In genomic region chr1:235264327-235264726, GRCh38 we compare ENCODE assay signal across 20 cellular contexts.
DNase-seq lines count a peak whose midpoint lies in the region; ATAC-seq, FAIRE-seq and TF ChIP-seq lines count a peak whose summit lies in the region.
"Had no signal": no experiment of that assay in that cellular context is flagged by ENCODE, and none has a peak within 500 bp of the region (broad histone marks: within the 10 kb centered on the region; RNA-seq: fewer than 3 reads in every experiment).

No MANE protein-coding gene starts in this region.

- no peak for ATAC-seq in CD4-positive, alpha-beta T cell (ENCODE audit: poor library complexity)
- ATAC-seq in GM12878 (peak; percentile 46), GM21825 (IDR thresholded peaks at IDR 0.05; ENCODE audit: unreplicated experiment) (no peak)
- ATAC-seq in naive thymus-derived CD8-positive, alpha-beta T cell = no peak
- ATAC-seq: A549, K562 had no signal

- H3K9me3 Mint-ChIP-seq in activated T-cell treated with anti-CD3 and anti-CD28 coated beads, Interleukin-2, amount 50 U/mL, for 24 hours = no peaks in the 10 kb centered on the region
- H3K9me3 Mint-ChIP-seq in CD4-positive, alpha-beta T cell = no peaks in the 10 kb centered on the region
- H3K9me3 Mint-ChIP-seq in naive thymus-derived CD8-positive, alpha-beta T cell = peaks cover 0 to 2% (median 0%) of the 10 kb centered on the region in 9 donors

- no peak for TF ChIP-seq EP300 in GM12878 (IDR thresholded peaks at IDR 0.05; ENCODE audit: borderline replicate concordance in 1 of 2, control insufficient read depth in 1 of 2, low read depth in 2 of 2, low read length in 2 of 2)

- H3K27ac ChIP-seq in CD4-positive, alpha-beta T cell (ENCODE audit: low read depth, low read length) = no peak overlapping the region
- no peak overlapping the region for H3K27ac ChIP-seq in GM12878 (ENCODE audit: control insufficient read depth, insufficient read depth)
- H3K27ac ChIP-seq: A549, C4-2B, SK-N-MC had no signal

- intact Hi-C loops in CD4-positive, alpha-beta T cell (cut with DNase I, micrococcal nuclease) = no loop called here
- intact Hi-C loops in GM12878 (cut with micrococcal nuclease; ENCODE audit: unreplicated experiment) = no loop called here

- H3K27me3 Mint-ChIP-seq in activated T-cell treated with anti-CD3 and anti-CD28 coated beads, Interleukin-2, amount 50 U/mL, for 24 hours = no peaks in the 10 kb centered on the region
- no peaks in the 10 kb centered on the region for H3K27me3 Mint-ChIP-seq in CD4-positive, alpha-beta T cell
- H3K27me3 Mint-ChIP-seq in naive thymus-derived CD8-positive, alpha-beta T cell = no peaks in the 10 kb centered on the region

- TF ChIP-seq POLR2A in GM12878 (IDR thresholded peaks at IDR 0.05; ENCODE audit: low read depth, low read length) = no peak

- H3K4me1 ChIP-seq in GM12878 (ENCODE audit: control insufficient read depth, insufficient read depth, low read length) = peaks cover 7% of the 10 kb centered on the region
- H3K4me1 ChIP-seq: Caco-2 had no signal

- DNase-seq in activated T-cell treated with anti-CD3 and anti-CD28 coated beads, Interleukin-2, amount 50 U/mL, for 24 hours = no peak
- DNase-seq in activated T-cell treated with anti-CD3 and anti-CD28 coated beads for 4 hours (no peak), GM12878 (ENCODE audit: low read depth, low spot score) (no peak), middle frontal gyrus (ENCODE audit: extremely low spot score, low spot score) (no peak)
- DNase-seq in CD4-positive, alpha-beta T cell = no peak
- no peak for DNase-seq in naive thymus-derived CD8-positive, alpha-beta T cell
- DNase-seq in stimulated activated CD4-positive, alpha-beta T cell treated with anti-CD3 and anti-CD28 coated beads, Interleukin-4, amount 100 ng/mL, for 4 hours = no peak
- DNase-seq: Caco-2, EL, MV-4-11, NCI-H1694 treated with DMSO at 0.1 percent for 48 hours, OCI-M1, SHP77 had no signal

- no peaks in the 10 kb centered on the region for H3K9me3 ChIP-seq in CD4-positive, alpha-beta T cell (ENCODE audit: control insufficient read depth, low read length)
- H3K9me3 ChIP-seq in GM12878 (replicated peaks; ENCODE audit: control insufficient read depth, insufficient read depth, low read length) = no peaks in the 10 kb centered on the region
- H3K9me3 ChIP-seq: A549, Caco-2 had no signal

- no peaks in the 10 kb centered on the region for H3K27me3 ChIP-seq in CD4-positive, alpha-beta T cell (ENCODE audit: control insufficient read depth, insufficient read depth, low read length)
- no peaks in the 10 kb centered on the region for H3K27me3 ChIP-seq in GM12878 (replicated peaks in 1 of 2; ENCODE audit: control insufficient read depth in 2 of 2, insufficient read depth in 2 of 2, low read length in 1 of 2)

- H3K36me3 Mint-ChIP-seq in activated T-cell treated with anti-CD3 and anti-CD28 coated beads, Interleukin-2, amount 50 U/mL, for 24 hours (ENCODE audit: low read depth) = peaks cover 6% of the 10 kb centered on the region
- H3K36me3 Mint-ChIP-seq in CD4-positive, alpha-beta T cell (ENCODE audit: low read depth) = peaks cover 8% of the 10 kb centered on the region
- peaks cover 0 to 11% (median 3%) of the 10 kb centered on the region in 3 donors for H3K36me3 Mint-ChIP-seq in naive thymus-derived CD8-positive, alpha-beta T cell

- no peak overlapping the region for H3K4me3 ChIP-seq in GM12878
- H3K4me3 ChIP-seq: A549, K562, SK-N-MC had no signal

- RAD21 ChIA-PET in GM12878 (lab: Charles Lee; ENCODE audit: unreplicated experiment) = no interaction called here

- H3K9ac ChIP-seq in GM12878 (ENCODE audit: control insufficient read depth, insufficient read depth, low read length) = no peak overlapping the region

- H3K4me1 Mint-ChIP-seq in activated T-cell treated with anti-CD3 and anti-CD28 coated beads, Interleukin-2, amount 50 U/mL, for 24 hours (ENCODE audit: low read depth) = peaks cover 67% of the 10 kb centered on the region
- H3K4me1 Mint-ChIP-seq in CD4-positive, alpha-beta T cell (ENCODE audit: low read depth) = peaks cover 81% of the 10 kb centered on the region
- peaks cover 19 to 87% (median 69%) of the 10 kb centered on the region in 4 donors for H3K4me1 Mint-ChIP-seq in naive thymus-derived CD8-positive, alpha-beta T cell

- SMC1A ChIA-PET in GM12878 (lab: Charles Lee; ENCODE audit: uncharacterized antibody, unreplicated experiment) = interaction anchor here (1.3 to 7.0 kb wide), 2 partner anchors 9 to 152 kb away, joined by 5 to 86 read pairs; no protein-coding TSS in a partner anchor

- POLR2A ChIA-PET in CD4-positive, alpha-beta T cell (lab: Charles Lee) = interaction anchor here (0.6 to 1.1 kb wide), 2 partner anchors 72 to 145 kb away, joined by 3 to 4 read pairs; no protein-coding TSS in a partner anchor
- POLR2A ChIA-PET in GM12878 (lab: Charles Lee) = interaction anchor here (0.7 to 1.6 kb wide), 3 partner anchors 10 to 65 kb away, joined by 4 to 9 read pairs (median 4); partner anchors contain the start of gene GGPS1
- POLR2A ChIA-PET in naive thymus-derived CD8-positive, alpha-beta T cell (lab: Charles Lee) = interaction anchor here (0.7 kb wide), 1 partner anchor 11 kb away, joined by 3 read pairs; no protein-coding TSS in a partner anchor

- peaks cover under 1 to 3% of the 10 kb centered on the region in 2 experiments; a peak in 3 of 4 replicates for H3K36me3 ChIP-seq in GM12878 (ENCODE audit: control insufficient read depth in 2 of 2, insufficient read depth in 2 of 2, low read length in 1 of 2)

- no peak overlapping the region for H3K4me3 Mint-ChIP-seq in activated T-cell treated with anti-CD3 and anti-CD28 coated beads, Interleukin-2, amount 50 U/mL, for 24 hours
- H3K4me3 Mint-ChIP-seq in CD4-positive, alpha-beta T cell = no peak overlapping the region
- H3K4me3 Mint-ChIP-seq in naive thymus-derived CD8-positive, alpha-beta T cell = no peak overlapping the region

- no peak overlapping the region for H3K4me2 ChIP-seq in GM12878 (ENCODE audit: control insufficient read depth, insufficient read depth)
- H3K4me2 ChIP-seq: A549 had no signal

- CTCF ChIA-PET in CD4-positive, alpha-beta T cell (lab: Charles Lee) = interaction anchor here (1.2 kb wide), 1 partner anchor 11 kb away, joined by 4 read pairs; no protein-coding TSS in a partner anchor
- CTCF ChIA-PET in GM12878 (lab: Yijun Ruan, JAX) = interaction anchor here (1.0 to 1.2 kb wide), 2 partner anchors 11 to 152 kb away, joined by 3 to 6 read pairs; no protein-coding TSS in a partner anchor

- no peak for TF ChIP-seq CTCF in CD4-positive, alpha-beta T cell (IDR thresholded peaks at IDR 0.05)
- no peak for TF ChIP-seq CTCF in GM12878 (IDR thresholded peaks at IDR 0.05 in 2 of 3, conservative IDR thresholded peaks at IDR 0.05 in 1 of 3; ENCODE audit: control insufficient read depth in 2 of 3, extremely low read depth in 1 of 3, insufficient read depth in 1 of 3, low read depth in 3 of 3, low read length in 3 of 3)

- H4K20me1 ChIP-seq in GM12878 (ENCODE audit: control insufficient read depth, insufficient read depth) = no peaks in the 10 kb centered on the region

- H2AFZ ChIP-seq in GM12878 (ENCODE audit: control insufficient read depth, low read depth, low read length) = no peak overlapping the region

- in situ Hi-C loops in GM12878 (cut with MboI) = no loop called here

- FAIRE-seq in GM12878 (lab: Jason Lieb, UNC) = no peak
- FAIRE-seq: A549, GM12892, GM18507, K562 had no signal

- H3K79me2 ChIP-seq in GM12878 (ENCODE audit: control insufficient read depth, insufficient read depth, low read length) = peaks cover 63% of the 10 kb centered on the region

- peak overlapping the region; percentile 40 for H3K27ac Mint-ChIP-seq in activated T-cell treated with anti-CD3 and anti-CD28 coated beads, Interleukin-2, amount 50 U/mL, for 24 hours
- H3K27ac Mint-ChIP-seq in CD4-positive, alpha-beta T cell = peak overlapping the region; percentile 20
- peak overlapping the region in 7 of 10 donors; percentile 32 to 78 (median 41) for H3K27ac Mint-ChIP-seq in naive thymus-derived CD8-positive, alpha-beta T cell

- BruUV-seq in GM12878 (replicated peaks; lab: Mats Ljungman, UMichigan) = no TSS peak

- no peak for TF ChIP-seq RAD21 in GM12878 (IDR thresholded peaks at IDR 0.05; ENCODE audit: insufficient read depth, low read depth, low read length)

TF ChIP-seq in GM12878, 131 proteins besides CTCF, POLR2A, EP300 and RAD21:
- no peak for TF ChIP-seq SMARCA5 (IDR thresholded peaks at IDR 0.05)
- TF ChIP-seq MYB (IDR thresholded peaks at IDR 0.05; ENCODE audit: borderline replicate concordance, low read depth, low read length) = no peak
- no peak for TF ChIP-seq EZH2 (IDR thresholded peaks at IDR 0.05; ENCODE audit: borderline replicate concordance, control insufficient read depth, low read depth, low read length)
- no peak for TF ChIP-seq MTA3 (IDR thresholded peaks at IDR 0.05; ENCODE audit: borderline replicate concordance, low read length)
- no peak for TF ChIP-seq ETV6 (conservative IDR thresholded peaks at IDR 0.05 in 1 of 2, IDR thresholded peaks at IDR 0.05 in 1 of 2; ENCODE audit: borderline replicate concordance in 1 of 2, low read depth in 1 of 2)
- TF ChIP-seq TCF12 (IDR thresholded peaks at IDR 0.05; ENCODE audit: low read depth, low read length) = no peak
- TF ChIP-seq RB1 (IDR thresholded peaks at IDR 0.05; ENCODE audit: borderline replicate concordance) = no peak
TF ChIP-seq in GM12878: peak in this region for 0.
